In the genomic region with DNA sequence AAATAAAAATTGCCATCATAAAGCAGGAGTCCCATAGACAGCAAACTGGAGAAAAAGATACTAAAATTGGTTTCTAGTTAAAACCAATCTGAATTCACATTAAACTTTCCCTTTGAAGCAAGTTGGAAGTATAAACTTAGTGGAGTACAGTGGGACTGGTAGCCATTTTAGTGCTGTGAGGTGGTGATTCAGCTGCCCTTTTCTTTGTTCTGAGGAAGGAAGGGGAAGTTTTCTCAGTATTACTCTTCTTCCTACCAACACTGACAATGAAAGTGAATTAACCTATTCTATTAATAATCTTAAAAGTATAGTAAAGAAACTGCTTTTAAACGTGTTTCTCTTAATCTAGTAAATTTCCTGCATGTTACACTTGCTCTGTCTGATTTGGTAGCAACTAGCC, we compare ENCODE assay signal across 17 cellular contexts. TPM values are rescaled to one million over a fixed set of nuclear protein-coding genes. Genes with fewer than 3 reads are reported as not detected.
DNase-seq lines count a peak whose midpoint lies in the region; ATAC-seq, FAIRE-seq and TF ChIP-seq lines count a peak whose summit lies in the region.
"Had no signal": no experiment of that assay in that cellular context is flagged by ENCODE, and none has a peak within 500 bp of the region (broad histone marks: within the 10 kb centered on the region; RNA-seq: fewer than 3 reads in every experiment).

No MANE protein-coding gene starts in this region.

- no peak overlapping the region for H3K27ac Mint-ChIP-seq in activated T-helper 1 cell treated with anti-CD3 and anti-CD28 coated beads, Interleukin-12 subunit alpha, Interleukin-12 subunit beta, Interleukin-2, Interleukin-4 antibody, amounts not matched to agents 30 ng/mL and 10 ng/mL and 1 ng/mL, durations not matched to agents 14 hours and 24 hours and 36 hours
- H3K27ac Mint-ChIP-seq: activated naive CD8-positive, alpha-beta T cell treated with anti-CD3 and anti-CD28 coated beads, Interleukin-2, amount 10 ng/mL, durations not matched to agents 7 days and 5 days had no signal

- WGBS in sigmoid colon, 2 donors, result 67 to 83% methylated on average over 1 of the region's 1 CpG

- no peaks in the 10 kb centered on the region for H3K27me3 ChIP-seq in sigmoid colon
- H3K27me3 ChIP-seq: Peyer's patch had no signal

- peaks cover 5% of the 10 kb centered on the region for H3K4me1 Mint-ChIP-seq in activated T-helper 1 cell treated with anti-CD3 and anti-CD28 coated beads, Interleukin-12 subunit alpha, Interleukin-12 subunit beta, Interleukin-2, Interleukin-4 antibody, amounts not matched to agents 30 ng/mL and 10 ng/mL and 1 ng/mL, durations not matched to agents 14 hours and 24 hours and 36 hours (ENCODE audit: low read depth)

- no peak overlapping the region for H3K4me3 Mint-ChIP-seq in activated T-helper 1 cell treated with anti-CD3 and anti-CD28 coated beads, Interleukin-12 subunit alpha, Interleukin-12 subunit beta, Interleukin-2, Interleukin-4 antibody, amounts not matched to agents 30 ng/mL and 10 ng/mL and 1 ng/mL, durations not matched to agents 14 hours and 24 hours and 36 hours
- H3K4me3 Mint-ChIP-seq: activated naive CD8-positive, alpha-beta T cell treated with anti-CD3 and anti-CD28 coated beads, Interleukin-2, amount 10 ng/mL, durations not matched to agents 7 days and 5 days had no signal

- intact Hi-C loops in sigmoid colon (cut with DNase I), result loop anchor here (10.0 kb wide), 2 partner anchors 473 to 673 kb away; a partner anchor contains a TSS
- intact Hi-C loops in activated T-helper 1 cell treated with anti-CD3 and anti-CD28 coated beads, Interleukin-12 subunit alpha, Interleukin-12 subunit beta, Interleukin-2, Interleukin-4 antibody, amounts not matched to agents 30 ng/mL and 10 ng/mL and 1 ng/mL, durations not matched to agents 14 hours and 24 hours and 36 hours (cut with micrococcal nuclease), result loop anchor here (10.0 kb wide), 2 partner anchors 553 to 673 kb away; no protein-coding TSS in a partner anchor

- no peak overlapping the region for H3K4me3 ChIP-seq in sigmoid colon
- H3K4me3 ChIP-seq: Peyer's patch had no signal

- H3K36me3 Mint-ChIP-seq in activated T-helper 1 cell treated with anti-CD3 and anti-CD28 coated beads, Interleukin-12 subunit alpha, Interleukin-12 subunit beta, Interleukin-2, Interleukin-4 antibody, amounts not matched to agents 30 ng/mL and 10 ng/mL and 1 ng/mL, durations not matched to agents 14 hours and 24 hours and 36 hours (ENCODE audit: low read depth), result peaks cover 33% of the 10 kb centered on the region

- H3K9me3 Mint-ChIP-seq in activated T-helper 1 cell treated with anti-CD3 and anti-CD28 coated beads, Interleukin-12 subunit alpha, Interleukin-12 subunit beta, Interleukin-2, Interleukin-4 antibody, amounts not matched to agents 30 ng/mL and 10 ng/mL and 1 ng/mL, durations not matched to agents 14 hours and 24 hours and 36 hours, result no peaks in the 10 kb centered on the region
- H3K9me3 Mint-ChIP-seq: activated naive CD8-positive, alpha-beta T cell treated with anti-CD3 and anti-CD28 coated beads, Interleukin-2, amount 10 ng/mL, durations not matched to agents 7 days and 5 days had no signal

- peaks cover 0 to 10% (median 0%) of the 10 kb centered on the region in 4 donors for H3K36me3 ChIP-seq in sigmoid colon
- H3K36me3 ChIP-seq: Peyer's patch had no signal

- no peak for FAIRE-seq in frontal cortex (lab: Jason Lieb, UNC)
- FAIRE-seq: bronchial epithelial cell, HTR-8/SVneo had no signal

- DNase-seq in dermis microvascular lymphatic vessel endothelial cell (ENCODE audit: low read depth in 2 of 2) (peak; percentile 22 to 64), sigmoid colon (no peak), frontal cortex (ENCODE audit: low spot score in 2 of 2) (no peak)
- no peak for DNase-seq in activated T-helper 1 cell treated with anti-CD3 and anti-CD28 coated beads, Interleukin-12 subunit alpha, Interleukin-12 subunit beta, Interleukin-2, Interleukin-4 antibody, amounts not matched to agents 30 ng/mL and 10 ng/mL and 1 ng/mL, durations not matched to agents 14 hours and 24 hours and 36 hours (ENCODE audit: low spot score)
- DNase-seq: activated naive CD8-positive, alpha-beta T cell treated with anti-CD3 and anti-CD28 coated beads, Interleukin-2, amount 10 ng/mL, durations not matched to agents 7 days and 5 days; DMS153; effector CD8-positive, alpha-beta T cell; NCI-H2081 treated with DMSO at 0.1 percent for 48 hours; NCI-H748 treated with DMSO at 0.1 percent for 48 hours; Peyer's patch; stimulated activated CD4-positive, alpha-beta T cell treated with anti-CD3 and anti-CD28 coated beads, Interleukin-4, amount 100 ng/mL, for 4 hours had no signal

- no peak for TF ChIP-seq CTCF in sigmoid colon (IDR thresholded peaks at IDR 0.05)

- peak; percentile 56 for ATAC-seq in GM18867 (IDR thresholded peaks at IDR 0.05; ENCODE audit: unreplicated experiment)
- peak; percentile 46 for ATAC-seq in GM21360 (IDR thresholded peaks at IDR 0.05; ENCODE audit: unreplicated experiment)
- ATAC-seq in HG03095 (IDR thresholded peaks at IDR 0.05; ENCODE audit: unreplicated experiment), result peak; percentile 63
- ATAC-seq: left lobe of liver had no signal

- TF ChIP-seq EP300 in sigmoid colon (IDR thresholded peaks at IDR 0.05), result no peak

- H3K9me3 ChIP-seq in sigmoid colon, result no peaks in the 10 kb centered on the region
- H3K9me3 ChIP-seq: Peyer's patch had no signal

- no peaks in the 10 kb centered on the region for H3K27me3 Mint-ChIP-seq in activated T-helper 1 cell treated with anti-CD3 and anti-CD28 coated beads, Interleukin-12 subunit alpha, Interleukin-12 subunit beta, Interleukin-2, Interleukin-4 antibody, amounts not matched to agents 30 ng/mL and 10 ng/mL and 1 ng/mL, durations not matched to agents 14 hours and 24 hours and 36 hours (ENCODE audit: insufficient read depth)
- H3K27me3 Mint-ChIP-seq: activated naive CD8-positive, alpha-beta T cell treated with anti-CD3 and anti-CD28 coated beads, Interleukin-2, amount 10 ng/mL, durations not matched to agents 7 days and 5 days had no signal

- no peak for TF ChIP-seq POLR2A in sigmoid colon (IDR thresholded peaks at IDR 0.05)

- H3K27ac ChIP-seq in sigmoid colon, result no peak overlapping the region
- H3K27ac ChIP-seq: Peyer's patch had no signal

- no peaks in the 10 kb centered on the region for H3K4me1 ChIP-seq in sigmoid colon
- H3K4me1 ChIP-seq: Peyer's patch had no signal

RNA-seq across cellular contexts. Expression of a gene that starts 36.7 kb away (rescaled TPM):
- 16.3 and 16.6 TPM in 2 replicates for total RNA-seq in dermis microvascular lymphatic vessel endothelial cell
- 10 to 100 TPM; 12.5 to 16.9 (median 14.4) TPM for total RNA-seq in sigmoid colon
- 1 to 10 TPM; 1.8 to 8.2 (median 3.2) TPM for polyA plus RNA-seq in sigmoid colon
- 160 TPM for total RNA-seq in frontal cortex
- total RNA-seq in activated T-helper 1 cell treated with anti-CD3 and anti-CD28 coated beads, Interleukin-12 subunit alpha, Interleukin-12 subunit beta, Interleukin-2, Interleukin-4 antibody, amounts not matched to agents 30 ng/mL and 10 ng/mL and 1 ng/mL, durations not matched to agents 14 hours and 24 hours and 36 hours, result 12.7 and 13.4 TPM in 2 replicates

RNA-seq across cellular contexts. Expression of a gene that starts 48.1 kb away (rescaled TPM):
- total RNA-seq in dermis microvascular lymphatic vessel endothelial cell (5.4 and 6.3 TPM in 2 replicates), sigmoid colon (10 to 100 TPM; 27.7 to 35.1 (median 32.5) TPM), frontal cortex (14.3 TPM)
- 10 to 100 TPM in 1 of 3 donors, 1 to 10 TPM in 2; 5.1 to 13.6 (median 6.0) TPM for polyA plus RNA-seq in sigmoid colon
- 25.2 and 26.4 TPM in 2 replicates for total RNA-seq in activated T-helper 1 cell treated with anti-CD3 and anti-CD28 coated beads, Interleukin-12 subunit alpha, Interleukin-12 subunit beta, Interleukin-2, Interleukin-4 antibody, amounts not matched to agents 30 ng/mL and 10 ng/mL and 1 ng/mL, durations not matched to agents 14 hours and 24 hours and 36 hours

Comparison
In these comparisons a context has a peak if more than half of its experiments do, and no peak if none do; other contexts are left out.
1. DNase-seq: peak in dermis microvascular lymphatic vessel endothelial cell (2 of 2); none in sigmoid colon (single experiment), frontal cortex (0 of 2) and activated T-helper 1 cell treated with anti-CD3 and anti-CD28 coated beads, Interleukin-12 subunit alpha, Interleukin-12 subunit beta, Interleukin-2, Interleukin-4 antibody, amounts not matched to agents 30 ng/mL and 10 ng/mL and 1 ng/mL, durations not matched to agents 14 hours and 24 hours and 36 hours (single experiment).
2. Peak in every context shown above with its lines, with median percentiles within 50 percentile points of each other: ATAC-seq.